In genomic region chr12:15214851-15215601, GRCh38 we compare ENCODE assay signal across 33 cellular contexts. TPM values are rescaled to one million over a fixed set of nuclear protein-coding genes. Genes with fewer than 3 reads are reported as not detected.
DNase-seq lines count a peak whose midpoint lies in the region; ATAC-seq and TF ChIP-seq lines count a peak whose summit lies in the region.
"Had no signal": no experiment of that assay in that cellular context is flagged by ENCODE, and none has a peak within 500 bp of the region (broad histone marks: within the 10 kb centered on the region; RNA-seq: fewer than 3 reads in every experiment).

No MANE protein-coding gene starts in this region.

- no peak for ATAC-seq in GM18861 (IDR thresholded peaks at IDR 0.05; ENCODE audit: unreplicated experiment)
- ATAC-seq in GM18505 (IDR thresholded peaks at IDR 0.05; ENCODE audit: unreplicated experiment), result no peak
- ATAC-seq: CD8-positive, alpha-beta T cell; HCT116; HepG2; naive thymus-derived CD4-positive, alpha-beta T cell; stimulated activated naive CD8-positive, alpha-beta T cell treated with anti-CD3 and anti-CD28 coated beads, Interleukin-15, Interleukin-2, amounts not matched to agents 100 U/mL and 50 U/mL, for 24 hours had no signal

- no peaks in the 10 kb centered on the region for H3K9me3 ChIP-seq in suprapubic skin
- H3K9me3 ChIP-seq: BE2C, Peyer's patch, thyroid gland had no signal

- no peak for TF ChIP-seq CTCF in chondrocyte (IDR thresholded peaks at IDR 0.05)
- TF ChIP-seq CTCF in mesothelial cell of epicardium (IDR thresholded peaks at IDR 0.05; ENCODE audit: unreplicated experiment), result no peak
- no peak for TF ChIP-seq CTCF in suprapubic skin (IDR thresholded peaks at IDR 0.05)

- in situ Hi-C loops in Caki2 (cut with HindIII; ENCODE audit: low pct_unique_long_range_greater_than_20kb, low sequenced_read_pairs), result no loop called here

- H3K27me3 Mint-ChIP-seq in chondrocyte (ENCODE audit: low read depth) (no peaks in the 10 kb centered on the region), mesothelial cell of epicardium (ENCODE audit: low read depth) (no peaks in the 10 kb centered on the region)

- no peak for TF ChIP-seq EP300 in suprapubic skin (IDR thresholded peaks at IDR 0.05)

- H3K9me3 Mint-ChIP-seq in chondrocyte (ENCODE audit: low read depth), result peaks cover 3% of the 10 kb centered on the region
- H3K9me3 Mint-ChIP-seq in mesothelial cell of epicardium, result no peaks in the 10 kb centered on the region
- H3K9me3 Mint-ChIP-seq: activated B cell treated with CpG ODN at 0.5 μM for 24 hours; activated CD4-positive, alpha-beta T cell treated with anti-CD3 and anti-CD28 coated beads, Interleukin-2, amount 10 ng/mL, durations not matched to agents 7 days and 5 days; CD8-positive, alpha-beta T cell; dendritic cell treated with granulocyte-macrophage colony-stimulating factor and Interleukin-4, amounts not matched to agents 40 ng/mL and 50 ng/mL, for 4 days; endodermal cell; naive thymus-derived CD4-positive, alpha-beta T cell had no signal

- no peak for TF ChIP-seq POLR2A in suprapubic skin (IDR thresholded peaks at IDR 0.05)
- no peak for TF ChIP-seq POLR2A in GM18505 (IDR thresholded peaks at IDR 0.05; ENCODE audit: borderline replicate concordance, extremely low read depth, insufficient read depth, insufficient read length)

- no peak overlapping the region for H3K4me3 Mint-ChIP-seq in chondrocyte (ENCODE audit: unreplicated experiment)
- no peak overlapping the region for H3K4me3 Mint-ChIP-seq in mesothelial cell of epicardium
- H3K4me3 Mint-ChIP-seq: activated B cell treated with CpG ODN at 0.5 μM for 24 hours; activated CD4-positive, alpha-beta T cell treated with anti-CD3 and anti-CD28 coated beads, Interleukin-2, amount 10 ng/mL, durations not matched to agents 7 days and 5 days; activated naive CD8-positive, alpha-beta T cell; CD8-positive, alpha-beta T cell; dendritic cell treated with granulocyte-macrophage colony-stimulating factor and Interleukin-4, amounts not matched to agents 40 ng/mL and 50 ng/mL, for 4 days; endodermal cell; naive thymus-derived CD4-positive, alpha-beta T cell had no signal

- H3K4me1 Mint-ChIP-seq in chondrocyte (ENCODE audit: low read depth), result peaks cover 73% of the 10 kb centered on the region
- peaks cover 57% of the 10 kb centered on the region for H3K4me1 Mint-ChIP-seq in mesothelial cell of epicardium
- H3K4me1 Mint-ChIP-seq: activated B cell treated with CpG ODN at 0.5 μM for 24 hours; activated CD4-positive, alpha-beta T cell treated with anti-CD3 and anti-CD28 coated beads, Interleukin-2, amount 10 ng/mL, durations not matched to agents 7 days and 5 days; naive thymus-derived CD4-positive, alpha-beta T cell had no signal

- H3K36me3 Mint-ChIP-seq in chondrocyte (ENCODE audit: low read depth) (peaks cover 4% of the 10 kb centered on the region), mesothelial cell of epicardium (peaks cover 15% of the 10 kb centered on the region)
- H3K36me3 Mint-ChIP-seq: activated naive CD8-positive, alpha-beta T cell; CD8-positive, alpha-beta T cell; naive thymus-derived CD4-positive, alpha-beta T cell had no signal

- DNase-seq in Caki2 (ENCODE audit: low read depth) (peak; percentile 34), chondrocyte (ENCODE audit: low spot score) (no peak), mesothelial cell of epicardium (ENCODE audit: low spot score in 2 of 2, unreplicated experiment in 2 of 2) (no peak), suprapubic skin (ENCODE audit: low spot score in 2 of 2) (no peak), NCI-H748 (lab: John Stamatoyannopoulos, UW; ENCODE audit: unreplicated experiment) (no peak), NCI-H1092 treated with DMSO at 0.1 percent for 48 hours (lab: John Stamatoyannopoulos, UW) (no peak)
- DNase-seq: activated B cell treated with CpG ODN at 0.5 μM for 24 hours; activated CD4-positive, alpha-beta T cell treated with anti-CD3 and anti-CD28 coated beads, Interleukin-2, amount 10 ng/mL, durations not matched to agents 7 days and 5 days; activated effector memory CD4-positive, alpha-beta T cell treated with Interleukin-2 at 50 U/mL for 16 hours; BE2C; CD8-positive, alpha-beta T cell; endodermal cell; GDM1; kidney; midbrain; naive thymus-derived CD4-positive, alpha-beta T cell; NCI-H1417 treated with DMSO at 0.1 percent for 48 hours; NCI-H2029 treated with DMSO at 0.1 percent for 48 hours; NCI-H774; nucleus accumbens; Peyer's patch; stimulated activated CD4-positive, alpha-beta T cell treated with anti-CD3 and anti-CD28 coated beads, Interleukin-1b, Interleukin-23, amount 100 ng/mL, for 48 hours; stimulated activated naive CD8-positive, alpha-beta T cell treated with anti-CD3 and anti-CD28 coated beads, Interleukin-15, Interleukin-2, amounts not matched to agents 100 U/mL and 50 U/mL, for 24 hours; T1000; thyroid gland had no signal

- H3K27ac ChIP-seq in suprapubic skin, result peak overlapping the region; percentile 59
- H3K27ac ChIP-seq: cardiac muscle cell, Peyer's patch, thyroid gland had no signal

- no peaks in the 10 kb centered on the region for H3K36me3 ChIP-seq in suprapubic skin
- H3K36me3 ChIP-seq: cardiac muscle cell, Peyer's patch, thyroid gland had no signal

- H3K27ac Mint-ChIP-seq in chondrocyte (ENCODE audit: unreplicated experiment), result peak overlapping the region; percentile 5
- H3K27ac Mint-ChIP-seq in mesothelial cell of epicardium, result peak overlapping the region; percentile 15
- H3K27ac Mint-ChIP-seq: activated B cell treated with CpG ODN at 0.5 μM for 24 hours; activated CD4-positive, alpha-beta T cell treated with anti-CD3 and anti-CD28 coated beads, Interleukin-2, amount 10 ng/mL, durations not matched to agents 7 days and 5 days; activated naive CD8-positive, alpha-beta T cell; CD8-positive, alpha-beta T cell; dendritic cell treated with granulocyte-macrophage colony-stimulating factor and Interleukin-4, amounts not matched to agents 40 ng/mL and 50 ng/mL, for 4 days; endodermal cell; naive thymus-derived CD4-positive, alpha-beta T cell had no signal

- H3K4me1 ChIP-seq in suprapubic skin, result peaks cover 41% of the 10 kb centered on the region
- H3K4me1 ChIP-seq: Peyer's patch, thyroid gland had no signal

- 75% methylated on average over 6 of the region's 6 CpGs for WGBS in suprapubic skin

- no peaks in the 10 kb centered on the region for H3K27me3 ChIP-seq in suprapubic skin
- H3K27me3 ChIP-seq: BE2C, cardiac muscle cell, Peyer's patch, thyroid gland had no signal

- no peak overlapping the region for H3K4me3 ChIP-seq in suprapubic skin
- H3K4me3 ChIP-seq: cardiac muscle cell, Peyer's patch, thyroid gland had no signal

RNA-seq across cellular contexts. Expression of gene RERG, which starts 6.2 kb away (rescaled TPM):
- total RNA-seq in Caki2 (2014; rRNA removed; shearing (Covaris generic); ENCODE audit: low replicate concordance), result 2.9 and 3.0 TPM in 2 replicates
- total RNA-seq in chondrocyte (10.1 to 64.8 TPM (median 10.8 TPM) in 3 replicates), mesothelial cell of epicardium (28.6 to 34.0 TPM (median 33.3 TPM) in 3 replicates), suprapubic skin (10 to 100 TPM in 2 of 4 donors, 1 to 10 TPM in 2; 7.7 to 23.9 (median 10.9) TPM)
- total RNA-seq: activated B cell treated with CpG ODN at 0.5 μM for 24 hours; activated CD8-positive, alpha-beta memory T cell treated with anti-CD3 and anti-CD28 coated beads for 36 hours; CD8-positive, alpha-beta T cell; HepG2 had no signal
